Comparison of ENCODE assay signal across 8 cellular contexts in genomic region chr1:50959913-50960844, GRCh38.
DNase-seq lines count a peak whose midpoint lies in the region; ATAC-seq and TF ChIP-seq lines count a peak whose summit lies in the region.

Gene FAF1, minus strand, starts transcription at chr1:50960267. Its CDS starts 456 bp downstream, at chr1:50959811.

- in situ Hi-C loops in brain microvascular endothelial cell (cut with HindIII; ENCODE audit: low pct_ligation_motif_present, low sequenced_read_pairs) = no loop called here

- H3K36me3 ChIP-seq in brain microvascular endothelial cell (replicated peaks) = no peaks in the 10 kb centered on the region

- peak within 1 kb of the TSS; percentile 1 for H3K27ac ChIP-seq in brain microvascular endothelial cell

- peak; percentile 35 for TF ChIP-seq CTCF in brain microvascular endothelial cell (IDR thresholded peaks at IDR 0.05; ENCODE audit: low read depth, low read length, missing control alignments)

- ATAC-seq in GM18517 (IDR thresholded peaks at IDR 0.05; ENCODE audit: unreplicated experiment) (peak; percentile 85), HG03045 (IDR thresholded peaks at IDR 0.05; ENCODE audit: unreplicated experiment) (peak; percentile 87)

- no peaks in the 10 kb centered on the region for H3K27me3 ChIP-seq in brain microvascular endothelial cell (replicated peaks)

- peak within 1 kb of the TSS; percentile 72 for H3K4me3 ChIP-seq in brain microvascular endothelial cell (ENCODE audit: low read depth, low read length)
- H3K4me3 ChIP-seq in iPS-11a (ENCODE audit: low read depth, low read length) = peak within 1 kb of the TSS; percentile 78
- peak within 1 kb of the TSS; percentile 86 for H3K4me3 ChIP-seq in skeletal muscle cell (ENCODE audit: low read depth, low read length)

- peak; percentile 82 for DNase-seq in 8988T
- peak; percentile 97 for DNase-seq in NCI-H2107 (lab: John Stamatoyannopoulos, UW)
- peak; percentile 97 for DNase-seq in UCSD-AML1 (lab: John Stamatoyannopoulos, UW; ENCODE audit: unreplicated experiment)
- peak; percentile 96 for DNase-seq in brain microvascular endothelial cell
- peak; percentile 82 for DNase-seq in skeletal muscle cell (ENCODE audit: low read depth)

Comparison
In these comparisons a context has a peak if more than half of its experiments do, and no peak if none do; other contexts are left out.
1. Peak in every context shown above with its lines: DNase-seq, ATAC-seq, H3K4me3 ChIP-seq and H3K27ac ChIP-seq.